Comparison of ENCODE assay signal across 1 cellular context in genomic region chr2:191358325-191359025, GRCh38.
TF ChIP-seq lines count a peak whose summit lies in the region.

No MANE protein-coding gene starts in this region.

TF ChIP-seq in GM23338, 12 proteins besides CTCF, POLR2A, EP300 and RAD21 (continued from another document):
- TF ChIP-seq REST (IDR thresholded peaks at IDR 0.05; ENCODE audit: unreplicated experiment) (no peak), POLR2AphosphoS5 (IDR thresholded peaks at IDR 0.05; ENCODE audit: low read depth) (no peak), CREB1 (CRISPR knock-in tag; IDR thresholded peaks at IDR 0.05; ENCODE audit: low read depth) (no peak), EZH2 (IDR thresholded peaks at IDR 0.05; ENCODE audit: low read depth, unreplicated experiment) (no peak), ETS1 (IDR thresholded peaks at IDR 0.05) (no peak), JUNB (IDR thresholded peaks at IDR 0.05; ENCODE audit: unreplicated experiment) (no peak), NANOG (IDR thresholded peaks at IDR 0.05; ENCODE audit: borderline replicate concordance) (no peak), STAT1 (IDR thresholded peaks at IDR 0.05; ENCODE audit: unreplicated experiment) (no peak), ZNF462 (CRISPR knock-in tag; IDR thresholded peaks at IDR 0.05) (no peak), EZH2phosphoT487 (IDR thresholded peaks at IDR 0.05; ENCODE audit: unreplicated experiment) (no peak), ZNF331 (CRISPR knock-in tag; IDR thresholded peaks at IDR 0.05; ENCODE audit: low read depth) (no peak)
